ENCODE assay signal across 11 cellular contexts in the genomic region with DNA sequence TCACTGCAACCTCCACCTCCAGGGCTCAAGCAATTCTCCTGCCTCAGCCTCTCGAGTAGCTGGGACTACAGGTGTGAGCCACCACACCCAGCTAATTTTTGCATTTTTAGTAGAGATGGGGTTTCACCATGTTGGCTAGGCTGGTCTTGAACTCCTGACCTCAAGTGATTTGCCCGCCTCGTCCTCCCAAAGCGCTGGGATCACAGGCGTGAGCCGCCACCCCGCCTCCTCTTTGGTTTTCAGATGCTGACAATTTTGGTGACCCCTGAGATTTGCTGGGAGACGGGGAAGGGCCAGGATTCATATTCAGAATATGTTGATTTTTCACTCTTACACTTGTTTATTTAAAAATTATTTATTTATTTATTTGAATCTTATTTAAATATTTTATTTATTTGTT. TPM values are rescaled to one million over a fixed set of nuclear protein-coding genes. Genes with fewer than 3 reads are reported as not detected.
"Had no signal": no experiment of that assay in that cellular context is flagged by ENCODE, and none has a peak within 500 bp of the region (broad histone marks: within the 10 kb centered on the region; RNA-seq: fewer than 3 reads in every experiment).

No MANE protein-coding gene starts in this region.

RNA-seq across cellular contexts. Expression of a gene that starts 28.2 kb away (rescaled TPM):
- total RNA-seq: kidney epithelial cell; left lung; lower lobe of right lung; lung microvascular endothelial cell; mammary epithelial cell; mesenteric fat pad; naive thymus-derived CD4-positive, alpha-beta T cell had no signal
- polyA plus RNA-seq: immature natural killer cell; keratinocyte; mammary epithelial cell; naive thymus-derived CD4-positive, alpha-beta T cell had no signal

RNA-seq across cellular contexts. Expression of a gene that starts 43.8 kb away (rescaled TPM):
- total RNA-seq: left ventricle myocardium inferior, left ventricle myocardium superior had no signal
